Comparison of ENCODE assay signal across 10 cellular contexts in genomic region chr1:201275266-201275666, GRCh38. TPM values are rescaled to one million over a fixed set of nuclear protein-coding genes. Genes with fewer than 3 reads are reported as not detected.
DNase-seq lines count a peak whose midpoint lies in the region; ATAC-seq and TF ChIP-seq lines count a peak whose summit lies in the region.
"Had no signal": no experiment of that assay in that cellular context is flagged by ENCODE, and none has a peak within 500 bp of the region (broad histone marks: within the 10 kb centered on the region; RNA-seq: fewer than 3 reads in every experiment).

No MANE protein-coding gene starts in this region.

- H3K9me3 ChIP-seq in GM23248 (ENCODE audit: low read depth) (no peaks in the 10 kb centered on the region), Peyer's patch (no peaks in the 10 kb centered on the region), skeletal muscle satellite cell (replicated peaks; ENCODE audit: low read length) (no peaks in the 10 kb centered on the region)

- POLR2A ChIA-PET in activated CD4-positive, alpha-beta T cell treated with anti-CD3 and anti-CD28 coated beads for 36 hours (lab: Charles Lee), result no interaction called here

- no peak for ATAC-seq in activated CD4-positive, alpha-beta T cell treated with anti-CD3 and anti-CD28 coated beads for 36 hours
- ATAC-seq in activated CD4-positive, CD25-positive, alpha-beta regulatory T cell treated with anti-CD3 and anti-CD28 coated beads, Interleukin-2, amount 50 U/mL, for 24 hours, result no peak
- ATAC-seq: stimulated activated effector memory CD8-positive, alpha-beta T cell treated with anti-CD3 and anti-CD28 coated beads, Interleukin-12 subunit alpha, Interleukin-12 subunit beta, amount 100 ng/mL, for 72 hours had no signal

- H3K9me2 ChIP-seq in GM23248 (ENCODE audit: insufficient read depth), result no peaks in the 10 kb centered on the region

- H3K4me1 Mint-ChIP-seq in activated CD4-positive, alpha-beta T cell treated with anti-CD3 and anti-CD28 coated beads for 36 hours, result no peaks in the 10 kb centered on the region
- H3K4me1 Mint-ChIP-seq: stimulated activated effector memory CD8-positive, alpha-beta T cell treated with anti-CD3 and anti-CD28 coated beads, Interleukin-12 subunit alpha, Interleukin-12 subunit beta, amount 100 ng/mL, for 72 hours had no signal

- no peak overlapping the region for H3K4me3 ChIP-seq in GM23248
- no peak overlapping the region for H3K4me3 ChIP-seq in Peyer's patch
- H3K4me3 ChIP-seq in skeletal muscle satellite cell (ENCODE audit: low read length), result peak overlapping the region; percentile 24

- H3K4me3 Mint-ChIP-seq in activated CD4-positive, alpha-beta T cell treated with anti-CD3 and anti-CD28 coated beads for 36 hours, result no peak overlapping the region
- H3K4me3 Mint-ChIP-seq: stimulated activated effector memory CD8-positive, alpha-beta T cell treated with anti-CD3 and anti-CD28 coated beads, Interleukin-12 subunit alpha, Interleukin-12 subunit beta, amount 100 ng/mL, for 72 hours had no signal

- peak overlapping the region; percentile 68 for H3K9ac ChIP-seq in GM23248
- peak overlapping the region; percentile 61 for H3K9ac ChIP-seq in skeletal muscle satellite cell (ENCODE audit: low read depth, low read length)

- H4K20me1 ChIP-seq in GM23248 (ENCODE audit: insufficient read depth), result no peaks in the 10 kb centered on the region

- H3F3A ChIP-seq in GM23248 (ENCODE audit: insufficient read depth), result peaks cover 15% of the 10 kb centered on the region; the same call in 1 of the 2 replicates

- in situ Hi-C loops in GM23248 (cut with MboI), result no loop called here

- H3K27ac Mint-ChIP-seq in activated CD4-positive, alpha-beta T cell treated with anti-CD3 and anti-CD28 coated beads for 36 hours, result no peak overlapping the region
- H3K27ac Mint-ChIP-seq: stimulated activated effector memory CD8-positive, alpha-beta T cell treated with anti-CD3 and anti-CD28 coated beads, Interleukin-12 subunit alpha, Interleukin-12 subunit beta, amount 100 ng/mL, for 72 hours had no signal

- peak in 1 of 2 donors; percentile 8 for TF ChIP-seq POLR2A in Peyer's patch (IDR thresholded peaks at IDR 0.05)

- 25 to 27% methylated on average over 13 to 14 of the region's 14 CpGs for WGBS in GM23248 (ENCODE audit: low coverage in 1 of 2, low lambda C conversion rate in 2 of 2, missing lambda C conversion rate in 2 of 2), 2 experiments

- H3K36me3 ChIP-seq in GM23248 (ENCODE audit: low read depth) (no peaks in the 10 kb centered on the region), Peyer's patch (no peaks in the 10 kb centered on the region), skeletal muscle satellite cell (ENCODE audit: insufficient read depth, low read length) (no peaks in the 10 kb centered on the region)

- H3K27ac ChIP-seq in GM23248, result peak overlapping the region; percentile 72
- peak overlapping the region in 1 of 4 donors; percentile 65 for H3K27ac ChIP-seq in Peyer's patch

- no peak for TF ChIP-seq CTCF in Peyer's patch (IDR thresholded peaks at IDR 0.05)

- H3K4me1 ChIP-seq in GM23248 (ENCODE audit: insufficient read depth) (peaks cover 22% of the 10 kb centered on the region), Peyer's patch (peaks cover 0 to 7% (median 2%) of the 10 kb centered on the region in 4 donors), skeletal muscle satellite cell (ENCODE audit: control insufficient read depth, insufficient read depth, low read length) (peaks cover 22% of the 10 kb centered on the region)

- H2AFZ ChIP-seq in GM23248, result no peak overlapping the region

- H3K27me3 ChIP-seq in GM23248 (replicated peaks; ENCODE audit: insufficient read depth) (no peaks in the 10 kb centered on the region), Peyer's patch (no peaks in the 10 kb centered on the region), skeletal muscle satellite cell (ENCODE audit: control insufficient read depth, insufficient read depth, low read length) (no peaks in the 10 kb centered on the region)

- intact Hi-C loops in activated CD4-positive, alpha-beta T cell treated with anti-CD3 and anti-CD28 coated beads for 36 hours (cut with DNase I, micrococcal nuclease), result no loop called here

- no peaks in the 10 kb centered on the region for H3K9me3 Mint-ChIP-seq in activated CD4-positive, alpha-beta T cell treated with anti-CD3 and anti-CD28 coated beads for 36 hours (ENCODE audit: low read depth)
- H3K9me3 Mint-ChIP-seq: stimulated activated effector memory CD8-positive, alpha-beta T cell treated with anti-CD3 and anti-CD28 coated beads, Interleukin-12 subunit alpha, Interleukin-12 subunit beta, amount 100 ng/mL, for 72 hours had no signal

- H3K27me3 Mint-ChIP-seq in activated CD4-positive, alpha-beta T cell treated with anti-CD3 and anti-CD28 coated beads for 36 hours, result peaks cover 9% of the 10 kb centered on the region

- H3K36me3 Mint-ChIP-seq in activated CD4-positive, alpha-beta T cell treated with anti-CD3 and anti-CD28 coated beads for 36 hours (ENCODE audit: low read depth), result no peaks in the 10 kb centered on the region
- H3K36me3 Mint-ChIP-seq: stimulated activated effector memory CD8-positive, alpha-beta T cell treated with anti-CD3 and anti-CD28 coated beads, Interleukin-12 subunit alpha, Interleukin-12 subunit beta, amount 100 ng/mL, for 72 hours had no signal

- H3K4me2 ChIP-seq in GM23248 (ENCODE audit: unreplicated experiment), result no peak overlapping the region
- H3K4me2 ChIP-seq in skeletal muscle satellite cell (ENCODE audit: low read length), result peak overlapping the region; percentile 60

- H3K79me2 ChIP-seq in GM23248 (ENCODE audit: insufficient read depth), result no peaks in the 10 kb centered on the region

- DNase-seq in GM23248 (peak; percentile 98), Peyer's patch (peak in 2 of 3 donors; percentile 88 to 89), fibroblast of peridontal ligament (ENCODE audit: extremely low read depth) (peak; percentile 64), foreskin melanocyte (no peak)
- no peak for DNase-seq in activated CD4-positive, alpha-beta T cell treated with anti-CD3 and anti-CD28 coated beads for 36 hours
- no peak for DNase-seq in activated CD4-positive, alpha-beta T cell treated with anti-CD3 and anti-CD28 coated beads for 1 hour
- DNase-seq: NCI-H526 treated with DMSO at 0.1 percent for 48 hours had no signal

- CTCF ChIA-PET in activated CD4-positive, alpha-beta T cell treated with anti-CD3 and anti-CD28 coated beads for 36 hours (lab: Charles Lee), result interaction anchor here (1.0 kb wide), 1 partner anchor 284 kb away, joined by 5 read pairs; no protein-coding TSS in a partner anchor

RNA-seq across cellular contexts. Expression of gene PKP1, which starts 8.0 kb away (rescaled TPM):
- total RNA-seq in GM23248 (2014; rRNA removed; shearing (Covaris generic)), result 0.13 and 0.43 TPM in 2 replicates
- 0.06 and 0.15 TPM in 2 replicates for polyA plus RNA-seq in GM23248 (2016; fragmentation: Nextera tagmentation; extraction: Ambion mirVana)
- 10 to 100 TPM in 1 of 4 donors, 1 to 10 TPM in 2, under 1 TPM in 1; 0.54 to 11.6 (median 1.4) TPM for total RNA-seq in Peyer's patch
- total RNA-seq in skeletal muscle satellite cell (2012; rRNA removed), result 0.44 and 1.8 TPM in 2 replicates
- total RNA-seq in activated CD4-positive, alpha-beta T cell treated with anti-CD3 and anti-CD28 coated beads for 36 hours, result not detected

Comparison
In these comparisons a context has a peak if more than half of its experiments do, and no peak if none do; other contexts are left out.
1. DNase-seq: peak in GM23248 (single experiment), Peyer's patch (2 of 3) and fibroblast of peridontal ligament (single experiment); none in activated CD4-positive, alpha-beta T cell treated with anti-CD3 and anti-CD28 coated beads for 36 hours (single experiment), foreskin melanocyte (single experiment) and activated CD4-positive, alpha-beta T cell treated with anti-CD3 and anti-CD28 coated beads for 1 hour (single experiment).